Comparison of ENCODE assay signal across 30 cellular contexts in the genomic region with DNA sequence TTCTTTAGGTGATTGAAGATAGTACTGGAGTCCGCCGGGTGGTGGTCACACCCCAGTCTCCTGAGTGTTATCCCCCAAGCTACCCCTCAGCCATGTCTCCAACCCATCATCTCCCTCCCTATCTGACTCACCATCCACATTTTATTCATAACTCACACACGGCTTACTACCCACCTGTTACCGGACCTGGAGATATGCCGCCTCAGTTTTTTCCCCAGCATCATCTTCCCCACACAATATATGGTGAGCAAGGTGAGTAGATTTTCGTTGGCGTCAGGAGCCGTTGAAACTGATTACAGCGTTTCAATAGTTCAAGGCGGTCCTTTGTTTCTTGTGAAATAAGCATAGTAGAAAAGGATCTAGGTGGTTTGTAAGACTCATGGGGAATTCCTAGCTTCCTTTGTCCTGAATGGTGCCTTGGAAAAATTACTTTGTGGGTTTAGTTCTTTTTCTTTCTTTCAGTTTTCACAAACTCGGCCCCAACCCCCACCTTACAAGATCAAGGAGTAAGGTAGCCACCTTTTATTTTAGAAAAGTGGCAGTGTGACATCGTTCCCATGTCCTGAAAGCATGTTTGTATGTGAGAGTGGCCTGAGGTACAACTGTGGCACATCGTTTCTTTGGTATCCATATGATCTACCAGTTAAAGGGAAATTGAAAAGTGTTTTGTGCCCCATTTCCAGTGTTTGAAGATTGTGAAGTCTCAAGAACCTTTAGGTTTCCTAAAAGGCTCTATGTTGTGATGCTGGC.
DNase-seq lines count a peak whose midpoint lies in the region; ATAC-seq and TF ChIP-seq lines count a peak whose summit lies in the region.
"Had no signal": no experiment of that assay in that cellular context is flagged by ENCODE, and none has a peak within 500 bp of the region (broad histone marks: within the 10 kb centered on the region; RNA-seq: fewer than 3 reads in every experiment).

No MANE protein-coding gene starts in this region.

- no peaks in the 10 kb centered on the region for H3K9me2 ChIP-seq in PC-9 (ENCODE audit: insufficient read depth)

- H3K27ac ChIP-seq in PC-9 (peak overlapping the region; percentile 13), endodermal cell (ENCODE audit: low read depth, low read length) (no peak overlapping the region), smooth muscle cell (ENCODE audit: low read depth) (peak overlapping the region; percentile 71)
- no peak overlapping the region for H3K27ac ChIP-seq in effector memory CD4-positive, alpha-beta T cell (ENCODE audit: insufficient read depth, low read length, poor library complexity, severe bottlenecking)
- H3K27ac ChIP-seq: 22Rv1, dorsolateral prefrontal cortex, GM23248, left ventricle myocardium inferior, right atrium auricular region, SJCRH30, transverse colon had no signal

- H3K27ac Mint-ChIP-seq in activated CD4-positive, alpha-beta T cell treated with anti-CD3 and anti-CD28 coated beads for 36 hours = no peak overlapping the region
- peak overlapping the region; percentile 40 for H3K27ac Mint-ChIP-seq in endodermal cell
- H3K27ac Mint-ChIP-seq: activated naive CD4-positive, alpha-beta T cell treated with anti-CD3 and anti-CD28 coated beads for 36 hours; activated T-cell treated with anti-CD3 and anti-CD28 coated beads, Interleukin-2, amount 50 U/mL, for 24 hours; mesothelial cell of epicardium; naive thymus-derived CD4-positive, alpha-beta T cell; T-cell had no signal

- H3F3A ChIP-seq in PC-9 (ENCODE audit: insufficient read depth, low read depth) = peaks cover 71% of the 10 kb centered on the region
- peaks cover 38% of the 10 kb centered on the region for H3F3A ChIP-seq in smooth muscle cell (ENCODE audit: low read depth)

- DNase-seq in activated CD4-positive, alpha-beta T cell treated with anti-CD3 and anti-CD28 coated beads for 36 hours = no peak
- no peak for DNase-seq in activated CD4-positive, alpha-beta T cell treated with anti-CD3 and anti-CD28 coated beads for 4 hours
- no peak for DNase-seq in PC-9
- DNase-seq in endodermal cell = no peak
- no peak for DNase-seq in smooth muscle cell (lab: John Stamatoyannopoulos, UW; ENCODE audit: unreplicated experiment)
- no peak for DNase-seq in GM10266 (ENCODE audit: extremely low spot score)
- no peak for DNase-seq in effector memory CD4-positive, alpha-beta T cell
- no peak for DNase-seq in left colon
- DNase-seq: activated CD4-positive, alpha-beta T cell treated with anti-CD3 and anti-CD28 coated beads for 1 hour; activated naive CD4-positive, alpha-beta T cell treated with anti-CD3 and anti-CD28 coated beads for 36 hours; activated T-cell treated with anti-CD3 and anti-CD28 coated beads, Interleukin-2, amount 50 U/mL, for 24 hours; aorta; CD4-positive, alpha-beta memory T cell; cerebellar nuclear complex; dorsolateral prefrontal cortex; GM23248; immature natural killer cell; left ventricle myocardium inferior; MV-4-11; naive thymus-derived CD4-positive, alpha-beta T cell; NCI-H146; NCI-H524; SJCRH30; stimulated activated CD4-positive, alpha-beta T cell treated with anti-CD3 and anti-CD28 coated beads, Interleukin-4, amount 100 ng/mL, for 4 hours; stomach; T-cell; transverse colon had no signal

- peaks cover 7% of the 10 kb centered on the region for H3K9me3 Mint-ChIP-seq in activated CD4-positive, alpha-beta T cell treated with anti-CD3 and anti-CD28 coated beads for 36 hours (ENCODE audit: low read depth)
- H3K9me3 Mint-ChIP-seq in endodermal cell = peaks cover 12% of the 10 kb centered on the region

- no peaks in the 10 kb centered on the region for H3K27me3 ChIP-seq in PC-9 (ENCODE audit: insufficient read depth, low read depth)
- no peaks in the 10 kb centered on the region for H3K27me3 ChIP-seq in endodermal cell (ENCODE audit: control insufficient read depth, insufficient read depth, low read length, poor library complexity, severe bottlenecking)
- H3K27me3 ChIP-seq in smooth muscle cell (ENCODE audit: low read depth) = no peaks in the 10 kb centered on the region
- H3K27me3 ChIP-seq in effector memory CD4-positive, alpha-beta T cell (replicated peaks; ENCODE audit: control insufficient read depth, insufficient read depth, low read length, poor library complexity, severe bottlenecking) = no peaks in the 10 kb centered on the region
- H3K27me3 ChIP-seq: dorsolateral prefrontal cortex, right atrium auricular region, SJCRH30, stomach, transverse colon had no signal

- H2AFZ ChIP-seq in PC-9 (no peak overlapping the region), smooth muscle cell (ENCODE audit: low read depth) (no peak overlapping the region)
- H2AFZ ChIP-seq: GM23248 had no signal

- H3K4me3 ChIP-seq in PC-9 (no peak overlapping the region), endodermal cell (ENCODE audit: low read length) (no peak overlapping the region), smooth muscle cell (no peak overlapping the region)
- H3K4me3 ChIP-seq in effector memory CD4-positive, alpha-beta T cell (ENCODE audit: insufficient read depth, low read depth, low read length, poor library complexity, severe bottlenecking) = no peak overlapping the region
- H3K4me3 ChIP-seq: dorsolateral prefrontal cortex, GM23248, left ventricle myocardium inferior, right atrium auricular region, SJCRH30, stomach, transverse colon had no signal

- no TSS peak for BruUV-seq in PC-9 (replicated peaks; lab: Mats Ljungman, UMichigan)

- no peak overlapping the region for H3K4me3 Mint-ChIP-seq in activated CD4-positive, alpha-beta T cell treated with anti-CD3 and anti-CD28 coated beads for 36 hours
- H3K4me3 Mint-ChIP-seq in endodermal cell = no peak overlapping the region
- H3K4me3 Mint-ChIP-seq: activated naive CD4-positive, alpha-beta T cell treated with anti-CD3 and anti-CD28 coated beads for 36 hours; activated T-cell treated with anti-CD3 and anti-CD28 coated beads, Interleukin-2, amount 50 U/mL, for 24 hours; CD4-positive, alpha-beta memory T cell; immature natural killer cell; mesothelial cell of epicardium; naive thymus-derived CD4-positive, alpha-beta T cell; T-cell had no signal

- 91 to 93% methylated on average over 9 to 13 of the region's 13 CpGs for WGBS in endodermal cell (ENCODE audit: insufficient coverage in 1 of 2, insufficient read length in 1 of 2), 2 experiments
- whole genome bisulfite sequencing in smooth muscle cell (ENCODE audit: low lambda C conversion rate) = 90% methylated on average over 13 of the region's 13 CpGs

- H3K79me2 ChIP-seq in PC-9 (ENCODE audit: low read depth) (peaks cover 97% of the 10 kb centered on the region), smooth muscle cell (ENCODE audit: low read depth) (peaks cover 100% of the 10 kb centered on the region)

- peaks cover 14% of the 10 kb centered on the region for H3K4me1 Mint-ChIP-seq in activated CD4-positive, alpha-beta T cell treated with anti-CD3 and anti-CD28 coated beads for 36 hours
- H3K4me1 Mint-ChIP-seq in endodermal cell = peaks cover 4% of the 10 kb centered on the region

- H3K4me1 ChIP-seq in PC-9 (replicated peaks; ENCODE audit: insufficient read depth) (peaks cover 19% of the 10 kb centered on the region), endodermal cell (ENCODE audit: control insufficient read depth, insufficient read depth, low read length) (no peaks in the 10 kb centered on the region), smooth muscle cell (ENCODE audit: low read depth) (peaks cover 5% of the 10 kb centered on the region)
- no peaks in the 10 kb centered on the region for H3K4me1 ChIP-seq in effector memory CD4-positive, alpha-beta T cell (ENCODE audit: control insufficient read depth, insufficient read depth, low read length, poor library complexity, severe bottlenecking)
- H3K4me1 ChIP-seq: SJCRH30 had no signal

- H3K36me3 ChIP-seq in PC-9 (ENCODE audit: low read depth) (peaks cover 79% of the 10 kb centered on the region), endodermal cell (ENCODE audit: control insufficient read depth, insufficient read depth, low read length) (peaks cover 84% of the 10 kb centered on the region), smooth muscle cell (ENCODE audit: low read depth) (peaks cover 22% of the 10 kb centered on the region)
- H3K36me3 ChIP-seq in effector memory CD4-positive, alpha-beta T cell (ENCODE audit: control insufficient read depth, insufficient read depth, low read length) = peaks cover 14% of the 10 kb centered on the region
- H3K36me3 ChIP-seq: transverse colon had no signal

- peaks cover 4% of the 10 kb centered on the region for H3K9me3 ChIP-seq in PC-9 (ENCODE audit: insufficient read depth, low read depth)
- H3K9me3 ChIP-seq in endodermal cell (ENCODE audit: control insufficient read depth, low read length) = peaks cover 14% of the 10 kb centered on the region
- H3K9me3 ChIP-seq in smooth muscle cell (replicated peaks; ENCODE audit: low read depth) = no peaks in the 10 kb centered on the region
- no peaks in the 10 kb centered on the region for H3K9me3 ChIP-seq in effector memory CD4-positive, alpha-beta T cell (ENCODE audit: control insufficient read depth, low read length)
- H3K9me3 ChIP-seq: transverse colon had no signal

- H3K27me3 Mint-ChIP-seq in activated CD4-positive, alpha-beta T cell treated with anti-CD3 and anti-CD28 coated beads for 36 hours = no peaks in the 10 kb centered on the region
- no peaks in the 10 kb centered on the region for H3K27me3 Mint-ChIP-seq in endodermal cell (ENCODE audit: insufficient read depth)
- H3K27me3 Mint-ChIP-seq: activated T-cell treated with anti-CD3 and anti-CD28 coated beads, Interleukin-2, amount 50 U/mL, for 24 hours; CD4-positive, alpha-beta memory T cell; naive thymus-derived CD4-positive, alpha-beta T cell; T-cell had no signal

- ATAC-seq in activated CD4-positive, alpha-beta T cell treated with anti-CD3 and anti-CD28 coated beads for 36 hours = peak; percentile 42
- ATAC-seq in left colon = no peak
- ATAC-seq: naive thymus-derived CD4-positive, alpha-beta T cell; T-cell had no signal

- TF ChIP-seq CTCF in PC-9 (conservative IDR thresholded peaks at IDR 0.05) = no peak
- no peak for TF ChIP-seq CTCF in endodermal cell (conservative IDR thresholded peaks at IDR 0.05)
- TF ChIP-seq CTCF in smooth muscle cell (IDR thresholded peaks at IDR 0.05; ENCODE audit: borderline replicate concordance, insufficient read depth, poor library complexity, severe bottlenecking) = no peak
- TF ChIP-seq CTCF in GM10266 (IDR thresholded peaks at IDR 0.05; ENCODE audit: control insufficient read depth, insufficient read depth, low read depth, missing control alignments) = no peak

- H3K4me2 ChIP-seq in PC-9 (no peak overlapping the region), smooth muscle cell (no peak overlapping the region)

- H4K20me1 ChIP-seq in PC-9 (ENCODE audit: insufficient read depth) (peaks cover 38% of the 10 kb centered on the region), smooth muscle cell (ENCODE audit: low read depth) (peaks cover 97% of the 10 kb centered on the region)

- H3K36me3 Mint-ChIP-seq in activated CD4-positive, alpha-beta T cell treated with anti-CD3 and anti-CD28 coated beads for 36 hours (ENCODE audit: low read depth) = peaks cover 14% of the 10 kb centered on the region
- peaks cover 47% of the 10 kb centered on the region for H3K36me3 Mint-ChIP-seq in endodermal cell (ENCODE audit: low read depth)

- intact Hi-C loops in activated CD4-positive, alpha-beta T cell treated with anti-CD3 and anti-CD28 coated beads for 36 hours (cut with DNase I, micrococcal nuclease) = no loop called here
- intact Hi-C loops in PC-9 (cut with micrococcal nuclease; ENCODE audit: unreplicated experiment) = no loop called here
- intact Hi-C loops in left colon (cut with DNase I, micrococcal nuclease) = no loop called here

- POLR2A ChIA-PET in activated CD4-positive, alpha-beta T cell treated with anti-CD3 and anti-CD28 coated beads for 36 hours (lab: Charles Lee) = no interaction called here
- POLR2A ChIA-PET in PC-9 (lab: Charles Lee; ENCODE audit: unreplicated experiment) = no interaction called here

- CTCF ChIA-PET in activated CD4-positive, alpha-beta T cell treated with anti-CD3 and anti-CD28 coated beads for 36 hours (lab: Charles Lee) = interaction anchor here (0.7 to 1.0 kb wide), 2 partner anchors 10 to 1701 kb away, joined by 3 read pairs; no protein-coding TSS in a partner anchor
- CTCF ChIA-PET in PC-9 (lab: Charles Lee) = no interaction called here

- H3K9ac ChIP-seq in endodermal cell (ENCODE audit: extremely low read depth, low read length, poor library complexity, severe bottlenecking) = no peak overlapping the region
- H3K9ac ChIP-seq in smooth muscle cell (ENCODE audit: low read depth) = no peak overlapping the region
- H3K9ac ChIP-seq: GM23248 had no signal

Comparison
In these comparisons a context has a peak if more than half of its experiments do, and no peak if none do; other contexts are left out.
1. H3K27ac ChIP-seq: peak in PC-9 (single experiment) and smooth muscle cell (single experiment); none in endodermal cell (single experiment) and effector memory CD4-positive, alpha-beta T cell (single experiment).